In genomic region chr14:22509751-22510300, GRCh38 we compare ENCODE assay signal across 1 cellular context.
TF ChIP-seq lines count a peak whose summit lies in the region.

No MANE protein-coding gene starts in this region.

TF ChIP-seq in GM12878, 131 proteins besides CTCF, POLR2A, EP300 and RAD21 (continued from another document):
- TF ChIP-seq RCOR1 (conservative IDR thresholded peaks at IDR 0.05; ENCODE audit: low read depth, low read length) (0 out of 2 replicates have a peak, but pooled peaks have one; percentile 35), PML (IDR thresholded peaks at IDR 0.05; ENCODE audit: low read length) (peak; percentile 50; the same call in 1 of the 2 replicates), EGR1 (IDR thresholded peaks at IDR 0.05; ENCODE audit: borderline replicate concordance in 1 of 2, low read depth in 2 of 2, low read length in 2 of 2) (no peak), MAX (IDR thresholded peaks at IDR 0.05; ENCODE audit: low read depth, low read length) (no peak)
